In the genomic region with DNA sequence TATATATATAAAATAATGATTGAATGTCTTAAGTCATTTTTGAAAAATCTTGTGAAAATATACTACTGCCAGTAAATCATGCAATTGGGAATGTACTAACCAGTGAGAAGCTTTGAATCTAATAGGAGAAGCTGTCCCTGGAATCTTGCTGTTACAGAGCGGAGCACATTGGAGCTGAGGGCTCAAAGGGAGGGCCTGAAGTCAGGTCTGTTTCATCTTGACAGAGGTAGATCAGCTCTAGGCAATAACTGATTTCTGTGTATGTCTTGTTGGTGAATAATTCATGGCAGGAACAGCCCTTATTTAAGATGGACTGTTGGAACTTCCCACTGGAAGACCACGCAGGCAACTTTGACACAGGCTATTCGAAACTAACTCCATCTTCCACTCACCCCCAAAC, we compare ENCODE assay signal across 20 cellular contexts. TPM values are rescaled to one million over a fixed set of nuclear protein-coding genes. Genes with fewer than 3 reads are reported as not detected.
DNase-seq lines count a peak whose midpoint lies in the region; ATAC-seq and TF ChIP-seq lines count a peak whose summit lies in the region.
"Had no signal": no experiment of that assay in that cellular context is flagged by ENCODE, and none has a peak within 500 bp of the region (broad histone marks: within the 10 kb centered on the region; RNA-seq: fewer than 3 reads in every experiment).

No MANE protein-coding gene starts in this region.

- H3K36me3 Mint-ChIP-seq in CD4-positive, CD25-positive, alpha-beta regulatory T cell = peaks cover 21% of the 10 kb centered on the region
- peaks cover 42% of the 10 kb centered on the region for H3K36me3 Mint-ChIP-seq in CD4-positive, alpha-beta T cell (ENCODE audit: low read depth)
- peaks cover 4% of the 10 kb centered on the region for H3K36me3 Mint-ChIP-seq in activated naive CD8-positive, alpha-beta T cell treated with anti-CD3 and anti-CD28 coated beads, Interleukin-2, amount 50 U/mL, for 24 hours (ENCODE audit: low read depth)

- H3K27me3 Mint-ChIP-seq in CD4-positive, CD25-positive, alpha-beta regulatory T cell = no peaks in the 10 kb centered on the region
- no peaks in the 10 kb centered on the region for H3K27me3 Mint-ChIP-seq in CD4-positive, alpha-beta T cell
- H3K27me3 Mint-ChIP-seq in activated naive CD8-positive, alpha-beta T cell treated with anti-CD3 and anti-CD28 coated beads, Interleukin-2, amount 50 U/mL, for 24 hours = no peaks in the 10 kb centered on the region

- peaks cover 44% of the 10 kb centered on the region for H3K36me3 ChIP-seq in CD4-positive, CD25-positive, alpha-beta regulatory T cell (ENCODE audit: control insufficient read depth, insufficient read depth, low read length)
- H3K36me3 ChIP-seq in OCI-LY1 (ENCODE audit: insufficient read depth, low read length) (peaks cover 26% of the 10 kb centered on the region; the same call in 1 of the 2 replicates), esophagus muscularis mucosa (no peaks in the 10 kb centered on the region)
- H3K36me3 ChIP-seq: SJSA1 had no signal

- H4K20me1 ChIP-seq in OCI-LY1 (ENCODE audit: insufficient read depth, low read length) = no peaks in the 10 kb centered on the region

- peaks cover 70% of the 10 kb centered on the region for H3K4me1 ChIP-seq in CD4-positive, CD25-positive, alpha-beta regulatory T cell (ENCODE audit: control insufficient read depth, insufficient read depth, low read length, poor library complexity, severe bottlenecking)
- peaks cover 97% of the 10 kb centered on the region for H3K4me1 ChIP-seq in OCI-LY1 (ENCODE audit: insufficient read depth, low read length, severe bottlenecking)
- H3K4me1 ChIP-seq in esophagus muscularis mucosa = no peaks in the 10 kb centered on the region
- H3K4me1 ChIP-seq: SJSA1 had no signal

- TF ChIP-seq CTCF in CD4-positive, alpha-beta T cell (IDR thresholded peaks at IDR 0.05) = no peak
- TF ChIP-seq CTCF in OCI-LY1 (IDR thresholded peaks at IDR 0.05; ENCODE audit: low read length) (no peak), esophagus muscularis mucosa (IDR thresholded peaks at IDR 0.05) (no peak)

- H3K4me2 ChIP-seq in OCI-LY1 (ENCODE audit: low read length) = no peak overlapping the region

- no peaks in the 10 kb centered on the region for H3F3A ChIP-seq in OCI-LY1 (ENCODE audit: insufficient read depth, low read length)

- no peak overlapping the region for H3K9ac ChIP-seq in OCI-LY1 (ENCODE audit: low read length)

- no peak overlapping the region for H2AFZ ChIP-seq in OCI-LY1 (ENCODE audit: low read length)

- no peak for TF ChIP-seq EP300 in esophagus muscularis mucosa (IDR thresholded peaks at IDR 0.05)

- peak overlapping the region in 2 of 3 donors; percentile 59 to 77 for H3K27ac Mint-ChIP-seq in CD4-positive, CD25-positive, alpha-beta regulatory T cell
- H3K27ac Mint-ChIP-seq in CD4-positive, alpha-beta T cell = peak overlapping the region; percentile 90
- peak overlapping the region; percentile 37 for H3K27ac Mint-ChIP-seq in activated naive CD8-positive, alpha-beta T cell treated with anti-CD3 and anti-CD28 coated beads, Interleukin-2, amount 50 U/mL, for 24 hours

- peaks cover 92% of the 10 kb centered on the region for H3K79me2 ChIP-seq in OCI-LY1 (ENCODE audit: insufficient read depth, low read length)

- no peak for ATAC-seq in CD4-positive, CD25-positive, alpha-beta regulatory T cell (ENCODE audit: low read depth in 2 of 2)
- no peak for ATAC-seq in CD4-positive, alpha-beta T cell (ENCODE audit: poor library complexity)
- no peak for ATAC-seq in activated naive CD8-positive, alpha-beta T cell treated with anti-CD3 and anti-CD28 coated beads, Interleukin-2, amount 50 U/mL, for 24 hours
- ATAC-seq: K562 had no signal

- no peak overlapping the region for H3K27ac ChIP-seq in CD4-positive, CD25-positive, alpha-beta regulatory T cell (ENCODE audit: insufficient read depth, low read length, poor library complexity, severe bottlenecking)
- no peak overlapping the region for H3K27ac ChIP-seq in CD4-positive, alpha-beta T cell (ENCODE audit: low read depth, low read length)
- H3K27ac ChIP-seq in OCI-LY1 (ENCODE audit: low read depth, low read length, poor library complexity, severe bottlenecking) (peak overlapping the region; percentile 67), esophagus muscularis mucosa (replicated peaks in 1 of 4) (no peak overlapping the region)
- H3K27ac ChIP-seq: SJSA1 had no signal

- 96% methylated on average over 3 of the region's 3 CpGs for WGBS in esophagus muscularis mucosa

- POLR2A ChIA-PET in CD4-positive, alpha-beta T cell (lab: Charles Lee) = interaction anchor here (0.9 to 12.5 kb wide), 2 partner anchors 13 to 15 kb away, joined by 3 to 196 read pairs; a partner anchor contains a TSS

- no peak for TF ChIP-seq POLR2A in esophagus muscularis mucosa (IDR thresholded peaks at IDR 0.05; ENCODE audit: low read depth)

- intact Hi-C loops in CD4-positive, alpha-beta T cell (cut with DNase I, micrococcal nuclease) = no loop called here
- intact Hi-C loops in esophagus muscularis mucosa (cut with DNase I) = no loop called here

- H3K4me1 Mint-ChIP-seq in CD4-positive, CD25-positive, alpha-beta regulatory T cell = peaks cover 36 to 94% (median 70%) of the 10 kb centered on the region in 4 donors
- peaks cover 98% of the 10 kb centered on the region for H3K4me1 Mint-ChIP-seq in CD4-positive, alpha-beta T cell (ENCODE audit: low read depth)
- peaks cover 91% of the 10 kb centered on the region for H3K4me1 Mint-ChIP-seq in activated naive CD8-positive, alpha-beta T cell treated with anti-CD3 and anti-CD28 coated beads, Interleukin-2, amount 50 U/mL, for 24 hours

- H3K9me3 ChIP-seq in CD4-positive, CD25-positive, alpha-beta regulatory T cell (ENCODE audit: control insufficient read depth in 2 of 2, low read length in 2 of 2) = no peaks in the 10 kb centered on the region
- no peaks in the 10 kb centered on the region for H3K9me3 ChIP-seq in CD4-positive, alpha-beta T cell (ENCODE audit: control insufficient read depth, low read length)
- H3K9me3 ChIP-seq in OCI-LY1 (ENCODE audit: low read length) (no peaks in the 10 kb centered on the region), esophagus muscularis mucosa (no peaks in the 10 kb centered on the region)
- H3K9me3 ChIP-seq: SJSA1 had no signal

- H3K4me3 ChIP-seq in CD4-positive, CD25-positive, alpha-beta regulatory T cell (ENCODE audit: low read depth, low read length) = peak overlapping the region; percentile 17
- no peak overlapping the region for H3K4me3 ChIP-seq in OCI-LY1 (ENCODE audit: low read depth, low read length, poor library complexity, severe bottlenecking)
- H3K4me3 ChIP-seq in esophagus muscularis mucosa = no peak overlapping the region
- H3K4me3 ChIP-seq: K562, SJSA1 had no signal

- no peaks in the 10 kb centered on the region for H3K27me3 ChIP-seq in CD4-positive, CD25-positive, alpha-beta regulatory T cell (ENCODE audit: control insufficient read depth, insufficient read depth, low read length)
- no peaks in the 10 kb centered on the region for H3K27me3 ChIP-seq in CD4-positive, alpha-beta T cell (ENCODE audit: control insufficient read depth, insufficient read depth, low read length)
- no peaks in the 10 kb centered on the region for H3K27me3 ChIP-seq in OCI-LY1 (ENCODE audit: insufficient read depth, low read length)
- no peaks in the 10 kb centered on the region for H3K27me3 ChIP-seq in esophagus muscularis mucosa
- H3K27me3 ChIP-seq: SJSA1 had no signal

- CTCF ChIA-PET in CD4-positive, alpha-beta T cell (lab: Charles Lee) = interaction anchor here (1.2 to 2.2 kb wide), 4 partner anchors 9 to 17 kb away, joined by 3 to 9 read pairs (median 4); a partner anchor contains a TSS

- no peaks in the 10 kb centered on the region for H3K9me2 ChIP-seq in OCI-LY1 (ENCODE audit: low read depth, low read length)

- no peak overlapping the region for H3K4me3 Mint-ChIP-seq in CD4-positive, CD25-positive, alpha-beta regulatory T cell
- H3K4me3 Mint-ChIP-seq in CD4-positive, alpha-beta T cell = peak overlapping the region; percentile 49
- H3K4me3 Mint-ChIP-seq in activated naive CD8-positive, alpha-beta T cell treated with anti-CD3 and anti-CD28 coated beads, Interleukin-2, amount 50 U/mL, for 24 hours = no peak overlapping the region

- H3K9me3 Mint-ChIP-seq in CD4-positive, CD25-positive, alpha-beta regulatory T cell = no peaks in the 10 kb centered on the region
- H3K9me3 Mint-ChIP-seq in CD4-positive, alpha-beta T cell = no peaks in the 10 kb centered on the region
- H3K9me3 Mint-ChIP-seq in activated naive CD8-positive, alpha-beta T cell treated with anti-CD3 and anti-CD28 coated beads, Interleukin-2, amount 50 U/mL, for 24 hours = no peaks in the 10 kb centered on the region

- DNase-seq in CD4-positive, CD25-positive, alpha-beta regulatory T cell = no peak
- no peak for DNase-seq in CD4-positive, alpha-beta T cell
- DNase-seq in activated naive CD8-positive, alpha-beta T cell treated with anti-CD3 and anti-CD28 coated beads, Interleukin-2, amount 50 U/mL, for 24 hours = no peak
- no peak for DNase-seq in stimulated activated CD4-positive, alpha-beta T cell treated with anti-CD3 and anti-CD28 coated beads, Interleukin-2, amount 100 ng/mL, for 48 hours
- DNase-seq in NCI-H1694 (lab: John Stamatoyannopoulos, UW) (no peak), esophagus muscularis mucosa (ENCODE audit: extremely low spot score) (no peak)
- DNase-seq: H7; Kasumi-1; NCI-H1092 treated with DMSO at 0.1 percent for 48 hours; NCI-H1436; NCI-H1930; NCI-H2107; NCI-H446; NCI-H524 treated with DMSO at 0.1 percent for 48 hours; NK-92 treated with Interleukin-12 subunit alpha and Interleukin-12 subunit beta, amount 100 ng/mL, for 24 hours; Right ventricle myocardium superior; RPMI8226 had no signal

RNA-seq across cellular contexts. Expression of a gene that starts 17.5 kb away (rescaled TPM):
- 167 TPM for total RNA-seq in CD4-positive, CD25-positive, alpha-beta regulatory T cell
- 100 to 1,000 TPM in 2 of 4 donors, 10 to 100 TPM in 2; 85.3 to 125 (median 96.2) TPM for polyA plus RNA-seq in CD4-positive, CD25-positive, alpha-beta regulatory T cell
- total RNA-seq in CD4-positive, alpha-beta T cell = 100 to 1,000 TPM; 202 to 225 TPM
- total RNA-seq in esophagus muscularis mucosa = 1 to 10 TPM in 3 of 4 donors, under 1 TPM in 1; 0.42 to 5.3 (median 3.5) TPM
- polyA plus RNA-seq: K562 had no signal

Comparison
In these comparisons a context has a peak if more than half of its experiments do, and no peak if none do; other contexts are left out.
1. H3K27ac Mint-ChIP-seq: peak in every context shown above with its lines; median percentile 90 in CD4-positive, alpha-beta T cell; 68 in CD4-positive, CD25-positive, alpha-beta regulatory T cell; 37 in activated naive CD8-positive, alpha-beta T cell treated with anti-CD3 and anti-CD28 coated beads, Interleukin-2, amount 50 U/mL, for 24 hours.
2. RNA of a gene that starts 17.5 kb away (total RNA-seq): 202 to 225 TPM in CD4-positive, alpha-beta T cell and 167 TPM in CD4-positive, CD25-positive, alpha-beta regulatory T cell (single experiment); 0.42 to 5.3 TPM in esophagus muscularis mucosa; every median in the first group is over 10 times any median in the second.